Comparison of ENCODE assay signal across 17 cellular contexts in genomic region chr13:31172001-31172400, GRCh38. TPM values are rescaled to one million over a fixed set of nuclear protein-coding genes. Genes with fewer than 3 reads are reported as not detected.
DNase-seq lines count a peak whose midpoint lies in the region; ATAC-seq, FAIRE-seq and TF ChIP-seq lines count a peak whose summit lies in the region.
"Had no signal": no experiment of that assay in that cellular context is flagged by ENCODE, and none has a peak within 500 bp of the region (broad histone marks: within the 10 kb centered on the region; RNA-seq: fewer than 3 reads in every experiment).

No MANE protein-coding gene starts in this region.

- peaks cover 25% of the 10 kb centered on the region for H3K4me1 ChIP-seq in keratinocyte (ENCODE audit: control insufficient read depth, extremely low read depth, insufficient read depth, low read length)

- no peaks in the 10 kb centered on the region for H3K79me2 ChIP-seq in keratinocyte (ENCODE audit: control insufficient read depth, insufficient read depth, low read length)

- TF ChIP-seq CTCF in bronchial epithelial cell (IDR thresholded peaks at IDR 0.05; ENCODE audit: insufficient read depth, low read length, severe bottlenecking) (no peak), keratinocyte (optimal IDR thresholded peaks at IDR 0.05 in 1 of 3, IDR thresholded peaks at IDR 0.05 in 1 of 3, conservative IDR thresholded peaks at IDR 0.05 in 1 of 3; ENCODE audit: extremely low read depth in 1 of 3, insufficient read depth in 2 of 3, low read length in 3 of 3) (no peak)

- FAIRE-seq in bronchial epithelial cell (lab: Jason Lieb, UNC) (no peak), keratinocyte (lab: Jason Lieb, UNC) (no peak)
- FAIRE-seq: HepG2 had no signal

- H3K9ac ChIP-seq in keratinocyte (ENCODE audit: control insufficient read depth, extremely low read depth, insufficient read depth, low read length) = no peak overlapping the region

- H3K36me3 ChIP-seq in bronchial epithelial cell (ENCODE audit: control insufficient read depth, insufficient read depth, low read length) (no peaks in the 10 kb centered on the region), keratinocyte (ENCODE audit: control insufficient read depth in 2 of 2, extremely low read depth in 1 of 2, insufficient read depth in 2 of 2, low read length in 2 of 2) (no peaks in the 10 kb centered on the region)
- H3K36me3 ChIP-seq: neutrophil had no signal

- H3K4me2 ChIP-seq in keratinocyte (ENCODE audit: control insufficient read depth, extremely low read depth, insufficient read depth, low read depth, low read length) = peak overlapping the region; percentile 65

- no peaks in the 10 kb centered on the region for H4K20me1 ChIP-seq in keratinocyte (ENCODE audit: control insufficient read depth, extremely low read depth, insufficient read depth, low read length)

- no peaks in the 10 kb centered on the region for H3K9me1 ChIP-seq in keratinocyte (ENCODE audit: control insufficient read depth, extremely low read depth, insufficient read depth, low read length)

- DNase-seq in AG20443 (ENCODE audit: low spot score) = peak; percentile 21
- peak; percentile 14 for DNase-seq in LoVo (ENCODE audit: low spot score)
- peak; percentile 90 for DNase-seq in bronchial epithelial cell (ENCODE audit: low read depth)
- no peak for DNase-seq in keratinocyte (ENCODE audit: low read depth, low spot score)
- no peak for DNase-seq in cerebellum (ENCODE audit: low spot score)
- DNase-seq in KG1 (lab: John Stamatoyannopoulos, UW) = no peak
- DNase-seq: activated CD4-positive, alpha-beta memory T cell treated with anti-CD3 and anti-CD28 coated beads, Interleukin-2, amount 10 ng/mL, durations not matched to agents 7 days and 5 days; amygdala; NCI-H1417; NCI-H446 treated with DMSO at 0.1 percent for 48 hours had no signal

- H3K4me3 ChIP-seq in bronchial epithelial cell (ENCODE audit: low read depth, low read length) (no peak overlapping the region), keratinocyte (ENCODE audit: control insufficient read depth in 2 of 3, extremely low read depth in 1 of 3, insufficient read depth in 2 of 3, low read depth in 1 of 3, low read length in 3 of 3) (peak overlapping the region in 1 of 3 experiments; percentile 21)
- H3K4me3 ChIP-seq: skin epidermis had no signal

- no peak for ATAC-seq in GM21526 (IDR thresholded peaks at IDR 0.05; ENCODE audit: low FRiP score, unreplicated experiment)
- ATAC-seq in HG03175 (IDR thresholded peaks at IDR 0.05; ENCODE audit: unreplicated experiment) = no peak
- ATAC-seq: stimulated activated effector memory CD8-positive, alpha-beta T cell treated with anti-CD3 and anti-CD28 coated beads, Interleukin-12 subunit alpha, Interleukin-12 subunit beta, amount 100 ng/mL, for 72 hours had no signal

- dilution Hi-C loops in keratinocyte (cut with MboI; ENCODE audit: extremely low pct_ligation_motif_present, low sequenced_read_pairs) = no loop called here

- H2AFZ ChIP-seq in keratinocyte (ENCODE audit: control insufficient read depth, low read length) = no peak overlapping the region

- H3K27ac ChIP-seq in keratinocyte (ENCODE audit: control insufficient read depth, insufficient read depth, low read length) = peak overlapping the region; percentile 78
- H3K27ac ChIP-seq: neutrophil, skin epidermis, VCaP had no signal

- no peaks in the 10 kb centered on the region for H3K9me3 ChIP-seq in keratinocyte (ENCODE audit: control insufficient read depth, low read depth, low read length)
- H3K9me3 ChIP-seq: neutrophil had no signal

- H3K27me3 ChIP-seq in bronchial epithelial cell (ENCODE audit: control insufficient read depth, insufficient read depth, low read length) (no peaks in the 10 kb centered on the region), keratinocyte (ENCODE audit: control insufficient read depth, extremely low read depth, insufficient read depth, low read length) (no peaks in the 10 kb centered on the region)
- H3K27me3 ChIP-seq: neutrophil had no signal

RNA-seq across cellular contexts. Expression of gene HSPH1, which starts 10.3 kb away (rescaled TPM):
- total RNA-seq in bronchial epithelial cell (26.3 and 32.4 TPM in 2 replicates), cerebellum (74.1 TPM)
- polyA plus RNA-seq in keratinocyte = 54.3 to 111 TPM (median 73.5 TPM) in 3 replicates
- polyA plus RNA-seq in keratinocyte (2011; ENCODE audit: low read depth) = 839 TPM
- 51.0 and 97.3 TPM in 2 replicates for polyA plus RNA-seq in keratinocyte (2011; cell fraction: cytosol; rRNA removed)
- 87.1 and 138 TPM in 2 replicates for polyA plus RNA-seq in keratinocyte (2011; cell fraction: nucleus; rRNA removed)
- polyA plus RNA-seq in keratinocyte (2012; ENCODE audit: low replicate concordance) = 114 and 211 TPM in 2 replicates
- 10.4 to 54.5 TPM (median 18.7 TPM) in 3 replicates for polyA minus RNA-seq in keratinocyte
- polyA minus RNA-seq in keratinocyte (2011; cell fraction: cytosol; rRNA and poly(A)+ RNA removed) = 44.5 TPM
- polyA minus RNA-seq in keratinocyte (2011; cell fraction: nucleus; rRNA and poly(A)+ RNA removed) = 44.9 and 83.2 TPM in 2 replicates

RNA-seq across cellular contexts. Expression of gene B3GLCT, which starts 27.8 kb away (rescaled TPM):
- 3.9 and 4.1 TPM in 2 replicates for total RNA-seq in bronchial epithelial cell
- polyA plus RNA-seq in keratinocyte = 2.6 to 4.4 TPM (median 3.4 TPM) in 3 replicates
- 1.1 TPM for polyA plus RNA-seq in keratinocyte (2011; ENCODE audit: low read depth)
- polyA plus RNA-seq in keratinocyte (2011; cell fraction: cytosol; rRNA removed) = 1.2 and 2.4 TPM in 2 replicates
- polyA plus RNA-seq in keratinocyte (2011; cell fraction: nucleus; rRNA removed) = 3.5 and 4.5 TPM in 2 replicates
- 3.0 and 4.4 TPM in 2 replicates for polyA plus RNA-seq in keratinocyte (2012; ENCODE audit: low replicate concordance)
- 3.4 to 4.9 TPM (median 3.6 TPM) in 3 replicates for polyA minus RNA-seq in keratinocyte
- polyA minus RNA-seq in keratinocyte (2011; cell fraction: cytosol; rRNA and poly(A)+ RNA removed) = 2.9 TPM
- 3.7 and 6.5 TPM in 2 replicates for polyA minus RNA-seq in keratinocyte (2011; cell fraction: nucleus; rRNA and poly(A)+ RNA removed)
- 21.7 TPM for total RNA-seq in cerebellum

Comparison
In these comparisons a context has a peak if more than half of its experiments do, and no peak if none do; other contexts are left out.
1. DNase-seq: peak in AG20443 (single experiment), LoVo (single experiment) and bronchial epithelial cell (single experiment); none in keratinocyte (single experiment), cerebellum (single experiment) and KG1 (single experiment).